Comparison of ENCODE assay signal across 8 cellular contexts in genomic region chr6:130018292-130018829, GRCh38. TPM values are rescaled to one million over a fixed set of nuclear protein-coding genes. Genes with fewer than 3 reads are reported as not detected.
DNase-seq lines count a peak whose midpoint lies in the region; ATAC-seq and TF ChIP-seq lines count a peak whose summit lies in the region.

Gene L3MBTL3 (plus strand): TSS chr6:130018581. CDS start chr6:130042700, 24,119 bp downstream.

- H3K9ac ChIP-seq in neural cell (ENCODE audit: low read length) = peak within 1 kb of the TSS; percentile 64

- TF ChIP-seq EP300 in neural cell (conservative IDR thresholded peaks at IDR 0.05; ENCODE audit: poor library complexity, severe bottlenecking) = no peak

- H3K79me2 ChIP-seq in neural cell (replicated peaks; ENCODE audit: insufficient read depth, low read length) = peaks cover 4% of the 10 kb centered on the region

- peak within 1 kb of the TSS; percentile 74 for H3K4me2 ChIP-seq in neural cell (ENCODE audit: low read length)

- ATAC-seq in GM21786 (IDR thresholded peaks at IDR 0.05; ENCODE audit: unreplicated experiment) = peak; percentile 69
- ATAC-seq in stimulated activated naive CD8-positive, alpha-beta T cell treated with anti-CD3 and anti-CD28 coated beads, Interleukin-15, Interleukin-2, amounts not matched to agents 100 U/mL and 50 U/mL, for 24 hours = peak; percentile 83

- TF ChIP-seq CTCF in foreskin fibroblast (IDR thresholded peaks at IDR 0.05; ENCODE audit: low read depth, low read length) (no peak), neural cell (IDR thresholded peaks at IDR 0.05; ENCODE audit: poor library complexity, severe bottlenecking) (no peak)

- H3K9me2 ChIP-seq in neural cell (ENCODE audit: insufficient read depth, low read length) = no peaks in the 10 kb centered on the region

- H3K4me3 ChIP-seq in foreskin fibroblast (ENCODE audit: low read depth in 1 of 2, low read length in 2 of 2) (peak within 1 kb of the TSS; percentile 72 to 96), neural cell (ENCODE audit: low read length) (peak within 1 kb of the TSS; percentile 85)

- DNase-seq in DMS153 (lab: John Stamatoyannopoulos, UW) (peak; percentile 79), SHP77 treated with DMSO at 0.1 percent for 48 hours (lab: John Stamatoyannopoulos, UW) (peak; percentile 17), activated gamma-delta T cell (lab: John Stamatoyannopoulos, UW) (peak; percentile 77), foreskin fibroblast (peak; percentile 84 to 95)
- DNase-seq in stimulated activated naive CD8-positive, alpha-beta T cell treated with anti-CD3 and anti-CD28 coated beads, Interleukin-15, Interleukin-2, amounts not matched to agents 100 U/mL and 50 U/mL, for 24 hours = peak; percentile 91

- no peaks in the 10 kb centered on the region; the same call in 1 of the 2 replicates for H3K36me3 ChIP-seq in KOPT-K1 (ENCODE audit: insufficient read depth, low read length)
- no peaks in the 10 kb centered on the region for H3K36me3 ChIP-seq in neural cell (ENCODE audit: insufficient read depth, low read length)

- H4K20me1 ChIP-seq in neural cell (ENCODE audit: insufficient read depth) = no peaks in the 10 kb centered on the region

- peak; percentile 39 for TF ChIP-seq RAD21 in neural cell (conservative IDR thresholded peaks at IDR 0.05)

- H3F3A ChIP-seq in neural cell (ENCODE audit: insufficient read depth, low read length, poor library complexity, severe bottlenecking) = no peaks in the 10 kb centered on the region

- peak within 1 kb of the TSS; percentile 30 for H2AFZ ChIP-seq in neural cell (ENCODE audit: low read depth, low read length)

- H3K27ac ChIP-seq in KOPT-K1 (ENCODE audit: low read depth, low read length, poor library complexity, severe bottlenecking) (peak within 1 kb of the TSS; percentile 58), neural cell (ENCODE audit: low read length) (peak within 1 kb of the TSS; percentile 53)

- H3K9me3 ChIP-seq in KOPT-K1 (ENCODE audit: insufficient read depth, low read length, poor library complexity, severe bottlenecking) (no peaks in the 10 kb centered on the region), neural cell (ENCODE audit: low read length) (no peaks in the 10 kb centered on the region)

- H3K27me3 ChIP-seq in neural cell (ENCODE audit: insufficient read depth, low read depth, low read length) = no peaks in the 10 kb centered on the region

TF ChIP-seq in neural cell, 6 proteins besides CTCF, POLR2A, EP300 and RAD21:
- peak; percentile 37 for TF ChIP-seq SMC3 (conservative IDR thresholded peaks at IDR 0.05; ENCODE audit: poor library complexity)
- peak; percentile 30 for TF ChIP-seq MXI1 (conservative IDR thresholded peaks at IDR 0.05; ENCODE audit: poor library complexity, severe bottlenecking)
- no peak for TF ChIP-seq EZH2 (IDR thresholded peaks at IDR 0.05; ENCODE audit: borderline replicate concordance, insufficient read depth, low read length, poor library complexity, severe bottlenecking)
- TF ChIP-seq POLR2AphosphoS5 (IDR thresholded peaks at IDR 0.05) = peak; percentile 37

RNA-seq across cellular contexts. Expression of gene L3MBTL3, which starts in this region (rescaled TPM):
- 42.6 and 47.6 TPM in 2 replicates for polyA plus RNA-seq in neural cell
- 52.8 and 59.8 TPM in 2 replicates for polyA minus RNA-seq in neural cell

Comparison
In these comparisons a context has a peak if more than half of its experiments do, and no peak if none do; other contexts are left out.
1. Peak in every context shown above with its lines: DNase-seq, ATAC-seq, H3K4me3 ChIP-seq and H3K27ac ChIP-seq.
2. DNase-seq: peak in every context shown above with its lines; median percentile 91 in stimulated activated naive CD8-positive, alpha-beta T cell treated with anti-CD3 and anti-CD28 coated beads, Interleukin-15, Interleukin-2, amounts not matched to agents 100 U/mL and 50 U/mL, for 24 hours; 90 in foreskin fibroblast; 79 in DMS153; 77 in activated gamma-delta T cell; 17 in SHP77 treated with DMSO at 0.1 percent for 48 hours.